Comparison of ENCODE assay signal across 9 cellular contexts in genomic region chr10:103481974-103482531, GRCh38. TPM values are rescaled to one million over a fixed set of nuclear protein-coding genes. Genes with fewer than 3 reads are reported as not detected.
DNase-seq lines count a peak whose midpoint lies in the region; ATAC-seq and TF ChIP-seq lines count a peak whose summit lies in the region.
"Had no signal": no experiment of that assay in that cellular context is flagged by ENCODE, and none has a peak within 500 bp of the region (broad histone marks: within the 10 kb centered on the region; RNA-seq: fewer than 3 reads in every experiment).

No MANE protein-coding gene starts in this region.

- H3K36me3 Mint-ChIP-seq in T-helper 2 cell treated with Interferon-gamma antibody and Interleukin-4, amounts not matched to agents 5 μg/mL and 100 μg/mL, for 36 hours (ENCODE audit: low read depth): no peaks in the 10 kb centered on the region

- TF ChIP-seq EP300 in esophagus muscularis mucosa (IDR thresholded peaks at IDR 0.05) (no peak), neural cell (conservative IDR thresholded peaks at IDR 0.05; ENCODE audit: poor library complexity, severe bottlenecking) (no peak)

- 54% methylated on average over 12 of the region's 12 CpGs for WGBS in esophagus muscularis mucosa

- H3F3A ChIP-seq in Loucy (ENCODE audit: low read depth) (no peaks in the 10 kb centered on the region), neural cell (ENCODE audit: insufficient read depth, low read length, poor library complexity, severe bottlenecking) (no peaks in the 10 kb centered on the region)

- no peak overlapping the region for H3K9ac ChIP-seq in Loucy (ENCODE audit: low read depth, low read length, poor library complexity, severe bottlenecking)
- H3K9ac ChIP-seq in neural cell (ENCODE audit: low read length): no peak overlapping the region

- H3K9me2 ChIP-seq in Loucy (replicated peaks; ENCODE audit: low read depth, low read length) (no peaks in the 10 kb centered on the region), neural cell (ENCODE audit: insufficient read depth, low read length) (no peaks in the 10 kb centered on the region)

- TF ChIP-seq RAD21 in neural cell (conservative IDR thresholded peaks at IDR 0.05): no peak

- H3K27ac ChIP-seq in esophagus muscularis mucosa (replicated peaks in 1 of 4) (no peak overlapping the region), neural cell (ENCODE audit: low read length) (no peak overlapping the region)

- peak; percentile 62 for ATAC-seq in GM18867 (IDR thresholded peaks at IDR 0.05; ENCODE audit: unreplicated experiment)

- no peak for TF ChIP-seq POLR2A in esophagus muscularis mucosa (IDR thresholded peaks at IDR 0.05; ENCODE audit: low read depth)

- H4K20me1 ChIP-seq in Loucy (ENCODE audit: insufficient read depth, low read length, poor library complexity, severe bottlenecking) (no peaks in the 10 kb centered on the region), neural cell (ENCODE audit: insufficient read depth) (no peaks in the 10 kb centered on the region)

- H2AFZ ChIP-seq in Loucy (ENCODE audit: low read length) (no peak overlapping the region; the same call in 1 of the 2 replicates), neural cell (ENCODE audit: low read depth, low read length) (no peak overlapping the region)

- no peak overlapping the region for H3K27ac Mint-ChIP-seq in T-helper 2 cell treated with Interferon-gamma antibody and Interleukin-4, amounts not matched to agents 5 μg/mL and 100 μg/mL, for 36 hours

- intact Hi-C loops in esophagus muscularis mucosa (cut with DNase I): no loop called here

- no peaks in the 10 kb centered on the region for H3K27me3 ChIP-seq in Loucy (ENCODE audit: insufficient read depth, low read length, poor library complexity, severe bottlenecking)
- H3K27me3 ChIP-seq in esophagus muscularis mucosa: no peaks in the 10 kb centered on the region
- H3K27me3 ChIP-seq in neural cell (ENCODE audit: insufficient read depth, low read depth, low read length): no peaks in the 10 kb centered on the region

- TF ChIP-seq CTCF in Loucy (conservative IDR thresholded peaks at IDR 0.05; ENCODE audit: low read length) (peak; percentile 81), esophagus muscularis mucosa (IDR thresholded peaks at IDR 0.05) (peak; percentile 47 to 63 (median 52)), neural cell (IDR thresholded peaks at IDR 0.05; ENCODE audit: poor library complexity, severe bottlenecking) (peak; percentile 51)

- H3K79me2 ChIP-seq in Loucy (ENCODE audit: insufficient read depth, low read length) (no peaks in the 10 kb centered on the region), neural cell (replicated peaks; ENCODE audit: insufficient read depth, low read length) (no peaks in the 10 kb centered on the region)

- DNase-seq in COLO668 (lab: John Stamatoyannopoulos, UW; ENCODE audit: unreplicated experiment): peak; percentile 11
- peak; percentile 84 for DNase-seq in SKM-1 treated with dmso at 0.1 percent for 144 hours (lab: John Stamatoyannopoulos, UW; ENCODE audit: unreplicated experiment)
- no peak for DNase-seq in esophagus muscularis mucosa (ENCODE audit: extremely low spot score)
- DNase-seq in T-helper 2 cell treated with Interferon-gamma antibody and Interleukin-4, amounts not matched to agents 5 μg/mL and 100 μg/mL, for 36 hours (ENCODE audit: low spot score): no peak
- DNase-seq in mesenteric fat pad (ENCODE audit: low spot score): no peak

- peaks cover 8% of the 10 kb centered on the region for H3K4me1 Mint-ChIP-seq in T-helper 2 cell treated with Interferon-gamma antibody and Interleukin-4, amounts not matched to agents 5 μg/mL and 100 μg/mL, for 36 hours (ENCODE audit: low read depth)

- no peak overlapping the region for H3K4me2 ChIP-seq in Loucy (ENCODE audit: low read depth, low read length, poor library complexity, severe bottlenecking)
- H3K4me2 ChIP-seq in neural cell (ENCODE audit: low read length): no peak overlapping the region

- H3K4me1 ChIP-seq in Loucy (ENCODE audit: insufficient read depth, low read length, poor library complexity, severe bottlenecking): no peaks in the 10 kb centered on the region
- peaks cover 0 to 18% (median 14%) of the 10 kb centered on the region in 4 donors for H3K4me1 ChIP-seq in esophagus muscularis mucosa

- no peaks in the 10 kb centered on the region for H3K27me3 Mint-ChIP-seq in T-helper 2 cell treated with Interferon-gamma antibody and Interleukin-4, amounts not matched to agents 5 μg/mL and 100 μg/mL, for 36 hours (ENCODE audit: low read depth)

- H3K4me3 ChIP-seq in Loucy (ENCODE audit: low read length, poor library complexity, severe bottlenecking) (no peak overlapping the region), esophagus muscularis mucosa (no peak overlapping the region), neural cell (ENCODE audit: low read length) (no peak overlapping the region)

- no peaks in the 10 kb centered on the region for H3K36me3 ChIP-seq in Loucy (ENCODE audit: insufficient read depth, low read length)
- H3K36me3 ChIP-seq in esophagus muscularis mucosa: no peaks in the 10 kb centered on the region
- no peaks in the 10 kb centered on the region for H3K36me3 ChIP-seq in neural cell (ENCODE audit: insufficient read depth, low read length)

- H3K4me3 Mint-ChIP-seq in T-helper 2 cell treated with Interferon-gamma antibody and Interleukin-4, amounts not matched to agents 5 μg/mL and 100 μg/mL, for 36 hours: no peak overlapping the region

- H3K9me3 ChIP-seq in Loucy (ENCODE audit: insufficient read depth, low read depth, low read length) (no peaks in the 10 kb centered on the region), esophagus muscularis mucosa (no peaks in the 10 kb centered on the region), neural cell (ENCODE audit: low read length) (no peaks in the 10 kb centered on the region)

- H3K9me3 Mint-ChIP-seq in T-helper 2 cell treated with Interferon-gamma antibody and Interleukin-4, amounts not matched to agents 5 μg/mL and 100 μg/mL, for 36 hours: no peaks in the 10 kb centered on the region

TF ChIP-seq in neural cell, 6 proteins besides CTCF, POLR2A, EP300 and RAD21:
- TF ChIP-seq MXI1 (conservative IDR thresholded peaks at IDR 0.05; ENCODE audit: poor library complexity, severe bottlenecking) (no peak), REST (IDR thresholded peaks at IDR 0.05; ENCODE audit: borderline replicate concordance) (no peak), EZH2 (IDR thresholded peaks at IDR 0.05; ENCODE audit: borderline replicate concordance, insufficient read depth, low read length, poor library complexity, severe bottlenecking) (no peak), SMC3 (conservative IDR thresholded peaks at IDR 0.05; ENCODE audit: poor library complexity) (peak; percentile 37), TAF1 (IDR thresholded peaks at IDR 0.05; ENCODE audit: low read depth) (no peak), POLR2AphosphoS5 (IDR thresholded peaks at IDR 0.05) (no peak)
TF ChIP-seq in neural cell: peak in this region for 1.

RNA-seq across cellular contexts. Expression of gene CALHM3, which starts 3.0 kb away (rescaled TPM):
- total RNA-seq in esophagus muscularis mucosa: not detected
- not detected in 2 replicates for polyA plus RNA-seq in neural cell
- polyA minus RNA-seq in neural cell: not detected in 2 replicates
- not detected for total RNA-seq in mesenteric fat pad

RNA-seq across cellular contexts. Expression of gene NEURL1, which starts 11.5 kb away (rescaled TPM):
- total RNA-seq in esophagus muscularis mucosa (under 1 TPM; 0.39 to 0.63 (median 0.46) TPM), mesenteric fat pad (0.13 TPM)
- polyA plus RNA-seq in neural cell: 12.3 and 15.7 TPM in 2 replicates
- 28.7 and 29.5 TPM in 2 replicates for polyA minus RNA-seq in neural cell

RNA-seq across cellular contexts. Expression of gene CALHM1, which starts 23.4 kb away (rescaled TPM):
- total RNA-seq in esophagus muscularis mucosa (not detected), mesenteric fat pad (not detected)
- not detected in 2 replicates for polyA plus RNA-seq in neural cell
- polyA minus RNA-seq in neural cell: not detected in 2 replicates
- total RNA-seq: activated CD8-positive, alpha-beta memory T cell treated with anti-CD3 and anti-CD28 coated beads for 36 hours had no signal

RNA-seq across cellular contexts. Expression of gene CALHM2, which starts 29.9 kb away (rescaled TPM):
- total RNA-seq in esophagus muscularis mucosa (10 to 100 TPM; 44.4 to 69.9 (median 62.8) TPM), mesenteric fat pad (40.3 TPM)
- not detected in 2 replicates for polyA plus RNA-seq in neural cell
- not detected in 2 replicates for polyA minus RNA-seq in neural cell

Comparison
In these comparisons a context has a peak if more than half of its experiments do, and no peak if none do; other contexts are left out.
1. DNase-seq: peak in COLO668 (single experiment) and SKM-1 treated with dmso at 0.1 percent for 144 hours (single experiment); none in esophagus muscularis mucosa (single experiment), T-helper 2 cell treated with Interferon-gamma antibody and Interleukin-4, amounts not matched to agents 5 μg/mL and 100 μg/mL, for 36 hours (single experiment) and mesenteric fat pad (single experiment).
2. Peak in every context shown above with its lines, with median percentiles within 50 percentile points of each other: CTCF ChIP-seq.